8 cellular contexts compared by ENCODE assay signal in genomic region chr14:70808402-70809237, GRCh38. TPM values are rescaled to one million over a fixed set of nuclear protein-coding genes. Genes with fewer than 3 reads are reported as not detected.
A peak's percentile ranks its signal among the peaks of the same experiment; 100 is the strongest.
DNase-seq lines count a peak whose midpoint lies in the region; ATAC-seq and TF ChIP-seq lines count a peak whose summit lies in the region.

No MANE protein-coding gene starts in this region.

- POLR2A ChIA-PET in Panc1 (lab: Charles Lee) = interaction anchor here (0.7 kb wide), 1 partner anchor 24 kb away, joined by 3 read pairs; no protein-coding TSS in a partner anchor

- H4K20me1 ChIP-seq in hepatocyte (ENCODE audit: insufficient read depth, poor library complexity, severe bottlenecking) = peaks cover 14% of the 10 kb centered on the region

- H3K27ac ChIP-seq in Panc1 (ENCODE audit: low read length) (peak overlapping the region; percentile 83), hepatocyte (peak overlapping the region; percentile 94), skin epidermis (peak overlapping the region in 20 of 21 experiments; percentile 23 to 82 (median 72))

- H3K4me3 ChIP-seq in Panc1 (ENCODE audit: low read depth in 2 of 2, low read length in 2 of 2) (peak overlapping the region; percentile 62 to 83), hepatocyte (peak overlapping the region; percentile 83), skin epidermis (peak overlapping the region; percentile 51 to 89 (median 69))

- H3K27me3 ChIP-seq in Panc1 (ENCODE audit: control insufficient read depth, insufficient read depth, low read length) = no peaks in the 10 kb centered on the region
- H3K27me3 ChIP-seq in hepatocyte = no peaks in the 10 kb centered on the region

- peak; percentile 40 for DNase-seq in NCI-H1436 (lab: John Stamatoyannopoulos, UW)
- no peak for DNase-seq in NCI-H1436 treated with DMSO at 0.1 percent for 48 hours (lab: John Stamatoyannopoulos, UW)
- no peak for DNase-seq in Panc1 (ENCODE audit: low read depth, low spot score)
- peak; percentile 54 for DNase-seq in activated naive CD4-positive, alpha-beta T cell treated with anti-CD3 and anti-CD28 coated beads, Interleukin-2, amount 50 U/mL, for 16 hours
- DNase-seq in hepatocyte (ENCODE audit: low spot score) = peak; percentile 63
- DNase-seq in KG1 (lab: John Stamatoyannopoulos, UW) = no peak

- H3K9me3 ChIP-seq in Panc1 (ENCODE audit: control insufficient read depth, insufficient read depth, low read depth, low read length) (no peaks in the 10 kb centered on the region), hepatocyte (ENCODE audit: low read depth) (no peaks in the 10 kb centered on the region)

- CTCF ChIA-PET in Panc1 (lab: Charles Lee) = interaction anchor here (1.2 kb wide), 1 partner anchor 9 kb away, joined by 6 read pairs; no protein-coding TSS in a partner anchor

- H3K36me3 ChIP-seq in Panc1 (ENCODE audit: control insufficient read depth, insufficient read depth, low read length) (no peaks in the 10 kb centered on the region; the same call in 1 of the 2 replicates), hepatocyte (replicated peaks; ENCODE audit: insufficient read depth, low read depth) (no peaks in the 10 kb centered on the region)

- H2AFZ ChIP-seq in hepatocyte = peak overlapping the region; percentile 67

- ATAC-seq in HG03039 (IDR thresholded peaks at IDR 0.05; ENCODE audit: unreplicated experiment) (peak; percentile 10), Panc1 (peak; percentile 49)

- in situ Hi-C loops in Panc1 (cut with HindIII; ENCODE audit: low pct_unique_long_range_greater_than_20kb, low sequenced_read_pairs) = no loop called here

- peak overlapping the region; percentile 91 for H3K4me2 ChIP-seq in hepatocyte

- H3K9me2 ChIP-seq in hepatocyte (replicated peaks; ENCODE audit: insufficient read depth) = no peaks in the 10 kb centered on the region

- H3K4me1 ChIP-seq in Panc1 (ENCODE audit: control insufficient read depth, insufficient read depth, low read length) (peaks cover 15% of the 10 kb centered on the region), hepatocyte (ENCODE audit: insufficient read depth) (peaks cover 12% of the 10 kb centered on the region)

- peaks cover 60% of the 10 kb centered on the region for H3K79me2 ChIP-seq in hepatocyte

- intact Hi-C loops in Panc1 (cut with micrococcal nuclease; ENCODE audit: unreplicated experiment) = no loop called here

- no TSS peak for BruUV-seq in Panc1 (replicated peaks; lab: Mats Ljungman, UMichigan)

- no peak for TF ChIP-seq CTCF in Panc1 (IDR thresholded peaks at IDR 0.05)
- TF ChIP-seq CTCF in hepatocyte (IDR thresholded peaks at IDR 0.05; ENCODE audit: poor library complexity) = no peak

- under 1% methylated on average over 40 of the region's 78 CpGs for WGBS in hepatocyte (ENCODE audit: low lambda C conversion rate, missing lambda C conversion rate)

RNA-seq across cellular contexts. Expression of gene MAP3K9, which starts 0.7 kb away (rescaled TPM):
- total RNA-seq in Panc1 (2021; ENCODE audit: unreplicated experiment) = 12.1 TPM
- polyA plus RNA-seq in Panc1 (2012; ENCODE audit: insufficient read length) = 7.2 TPM
- total RNA-seq in hepatocyte = 7.5 and 9.2 TPM in 2 replicates
- polyA plus RNA-seq in hepatocyte = 4.1 and 4.4 TPM in 2 replicates

Comparison
In these comparisons a context has a peak if more than half of its experiments do, and no peak if none do; other contexts are left out.
1. DNase-seq: peak in NCI-H1436 (single experiment), activated naive CD4-positive, alpha-beta T cell treated with anti-CD3 and anti-CD28 coated beads, Interleukin-2, amount 50 U/mL, for 16 hours (single experiment) and hepatocyte (single experiment); none in NCI-H1436 treated with DMSO at 0.1 percent for 48 hours (single experiment), Panc1 (single experiment) and KG1 (single experiment).
2. Peak in every context shown above with its lines, with median percentiles within 50 percentile points of each other: H3K27ac ChIP-seq and H3K4me3 ChIP-seq.